Comparison of ENCODE assay signal across 13 cellular contexts in genomic region chr6:99427988-99428387, GRCh38.
"Had no signal": no experiment of that assay in that cellular context is flagged by ENCODE, and none has a peak within 500 bp of the region (broad histone marks: within the 10 kb centered on the region; RNA-seq: fewer than 3 reads in every experiment).

No MANE protein-coding gene starts in this region.

- H3K27ac ChIP-seq: tibial artery, uterus had no signal

- H3K4me3 ChIP-seq: mucosa of descending colon, tibial artery, uterus had no signal

- H3K27me3 ChIP-seq: tibial artery, uterus had no signal

- ATAC-seq: esophagus mucosa; mucosa of descending colon; naive thymus-derived CD4-positive, alpha-beta T cell; stimulated activated memory B cell treated with anti-CD40 and anti-IgM and Interleukin-4, amounts not matched to agents 10 μg/mL and 1 μg/mL and 100 μg/mL, for 72 hours had no signal

- H3K27ac Mint-ChIP-seq: stimulated activated memory B cell treated with anti-CD40 and anti-IgM and Interleukin-4, amounts not matched to agents 10 μg/mL and 1 μg/mL and 100 μg/mL, for 72 hours; T-helper 1 cell treated with Interleukin-12 subunit alpha and Interleukin-12 subunit beta and Interleukin-4 antibody, amounts not matched to agents 30 μg/mL and 1 μg/mL, for 36 hours had no signal

- DNase-seq: activated effector memory CD4-positive, alpha-beta T cell treated with Interleukin-2 at 50 U/mL for 16 hours; activated naive CD4-positive, alpha-beta T cell treated with anti-CD3 and anti-CD28 coated beads, Interleukin-2, amount 50 U/mL, for 16 hours; caudate nucleus; islet precursor cell; mucosa of descending colon; naive thymus-derived CD4-positive, alpha-beta T cell; posterior cingulate gyrus; stimulated activated CD4-positive, alpha-beta T cell treated with anti-CD3 and anti-CD28 coated beads, Interleukin-2, amount 100 ng/mL, for 48 hours; tibial artery; uterus had no signal

- H3K27me3 Mint-ChIP-seq: stimulated activated memory B cell treated with anti-CD40 and anti-IgM and Interleukin-4, amounts not matched to agents 10 μg/mL and 1 μg/mL and 100 μg/mL, for 72 hours had no signal

- H3K36me3 ChIP-seq: uterus had no signal

- H3K9me3 Mint-ChIP-seq: stimulated activated memory B cell treated with anti-CD40 and anti-IgM and Interleukin-4, amounts not matched to agents 10 μg/mL and 1 μg/mL and 100 μg/mL, for 72 hours; T-helper 1 cell treated with Interleukin-12 subunit alpha and Interleukin-12 subunit beta and Interleukin-4 antibody, amounts not matched to agents 30 μg/mL and 1 μg/mL, for 36 hours had no signal

- H3K9me3 ChIP-seq: mucosa of descending colon, tibial artery, uterus had no signal

- H3K4me3 Mint-ChIP-seq: stimulated activated memory B cell treated with anti-CD40 and anti-IgM and Interleukin-4, amounts not matched to agents 10 μg/mL and 1 μg/mL and 100 μg/mL, for 72 hours had no signal
